15 cellular contexts compared by ENCODE assay signal in the genomic region with DNA sequence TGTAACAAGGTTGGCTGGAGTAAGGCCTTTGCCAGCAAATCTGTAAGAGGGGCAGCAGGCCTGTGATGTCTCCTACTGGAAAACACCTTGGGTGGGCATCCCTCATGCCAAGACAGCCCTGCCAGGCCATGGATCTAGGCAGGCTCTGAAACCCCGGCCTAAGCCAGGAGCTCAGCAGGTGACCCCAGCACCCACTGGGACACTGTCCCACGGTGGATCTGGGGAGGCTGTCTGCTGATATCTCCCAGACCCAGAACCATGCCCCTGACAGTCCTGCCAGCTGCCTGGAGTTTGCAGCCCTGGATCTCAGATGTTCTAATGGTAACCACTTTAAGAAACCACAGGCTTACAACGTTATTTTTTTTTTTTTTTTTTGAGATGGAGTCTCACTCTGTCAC.
DNase-seq lines count a peak whose midpoint lies in the region; ATAC-seq and TF ChIP-seq lines count a peak whose summit lies in the region.
"Had no signal": no experiment of that assay in that cellular context is flagged by ENCODE, and none has a peak within 500 bp of the region (broad histone marks: within the 10 kb centered on the region; RNA-seq: fewer than 3 reads in every experiment).

No MANE protein-coding gene starts in this region.

- no peak for ATAC-seq in stimulated activated naive CD8-positive, alpha-beta T cell treated with anti-CD3 and anti-CD28 coated beads, Interleukin-15, Interleukin-2, amounts not matched to agents 100 U/mL and 50 U/mL, for 24 hours
- no peak for ATAC-seq in naive thymus-derived CD4-positive, alpha-beta T cell
- ATAC-seq: GM23338 had no signal

- no peak for DNase-seq in stimulated activated naive CD8-positive, alpha-beta T cell treated with anti-CD3 and anti-CD28 coated beads, Interleukin-15, Interleukin-2, amounts not matched to agents 100 U/mL and 50 U/mL, for 24 hours
- no peak for DNase-seq in activated T-helper 2 cell treated with anti-CD3 and anti-CD28 coated beads, Interferon-gamma antibody, Interleukin-2, Interleukin-4, amounts not matched to agents 10 μg/mL and 5 μg/mL and 100 μg/mL, durations not matched to agents 14 hours and 24 hours and 36 hours (ENCODE audit: low spot score)
- DNase-seq in naive thymus-derived CD4-positive, alpha-beta T cell, result no peak
- DNase-seq in esophagus squamous epithelium (lab: John Stamatoyannopoulos, UW) (no peak), D341Med (ENCODE audit: low spot score) (no peak), NCI-H1694 (lab: John Stamatoyannopoulos, UW) (no peak)
- DNase-seq: AML-193, GF-D8, NCI-H1436 treated with DMSO at 0.1 percent for 48 hours, NCI-H2107, NCI-H226, PC-9 had no signal

- no peaks in the 10 kb centered on the region for H3K27me3 Mint-ChIP-seq in stimulated activated naive CD8-positive, alpha-beta T cell treated with anti-CD3 and anti-CD28 coated beads, Interleukin-15, Interleukin-2, amounts not matched to agents 100 ng/mL and 50 ng/mL, for 24 hours
- peaks cover 7% of the 10 kb centered on the region for H3K27me3 Mint-ChIP-seq in activated T-helper 2 cell treated with anti-CD3 and anti-CD28 coated beads, Interferon-gamma antibody, Interleukin-2, Interleukin-4, amounts not matched to agents 10 μg/mL and 5 μg/mL and 100 μg/mL, durations not matched to agents 14 hours and 24 hours and 36 hours (ENCODE audit: low read depth)
- peaks cover 0 to 15% (median 0%) of the 10 kb centered on the region in 5 donors for H3K27me3 Mint-ChIP-seq in naive thymus-derived CD4-positive, alpha-beta T cell
- H3K27me3 Mint-ChIP-seq: CD4-positive, CD25-positive, alpha-beta regulatory T cell had no signal

- H3K9me3 ChIP-seq in naive thymus-derived CD4-positive, alpha-beta T cell (ENCODE audit: control insufficient read depth in 2 of 3, low read length in 3 of 3), result no peaks in the 10 kb centered on the region
- no peaks in the 10 kb centered on the region for H3K9me3 ChIP-seq in esophagus squamous epithelium

- H3K9me3 Mint-ChIP-seq in stimulated activated naive CD8-positive, alpha-beta T cell treated with anti-CD3 and anti-CD28 coated beads, Interleukin-15, Interleukin-2, amounts not matched to agents 100 ng/mL and 50 ng/mL, for 24 hours, result peaks cover 7% of the 10 kb centered on the region
- peaks cover 8% of the 10 kb centered on the region for H3K9me3 Mint-ChIP-seq in activated T-helper 2 cell treated with anti-CD3 and anti-CD28 coated beads, Interferon-gamma antibody, Interleukin-2, Interleukin-4, amounts not matched to agents 10 μg/mL and 5 μg/mL and 100 μg/mL, durations not matched to agents 14 hours and 24 hours and 36 hours
- H3K9me3 Mint-ChIP-seq in naive thymus-derived CD4-positive, alpha-beta T cell, result peaks cover 0 to 7% (median 0%) of the 10 kb centered on the region in 11 donors
- H3K9me3 Mint-ChIP-seq: GM23338 had no signal

- H3K4me3 ChIP-seq in naive thymus-derived CD4-positive, alpha-beta T cell (ENCODE audit: low read length), result no peak overlapping the region
- H3K4me3 ChIP-seq in esophagus squamous epithelium, result no peak overlapping the region
- H3K4me3 ChIP-seq: GM23338, PC-9 had no signal

- CTCF ChIA-PET in naive thymus-derived CD4-positive, alpha-beta T cell (lab: Charles Lee), result interaction anchor here (1.5 kb wide), 1 partner anchor 21 kb away, joined by 5 read pairs; no protein-coding TSS in a partner anchor

- WGBS in esophagus squamous epithelium, 2 donors, result 83 to 93% methylated on average over 2 to 3 of the region's 3 CpGs

- H3K4me1 Mint-ChIP-seq in stimulated activated naive CD8-positive, alpha-beta T cell treated with anti-CD3 and anti-CD28 coated beads, Interleukin-15, Interleukin-2, amounts not matched to agents 100 ng/mL and 50 ng/mL, for 24 hours (ENCODE audit: low read depth), result peaks cover 55% of the 10 kb centered on the region
- H3K4me1 Mint-ChIP-seq in activated T-helper 2 cell treated with anti-CD3 and anti-CD28 coated beads, Interferon-gamma antibody, Interleukin-2, Interleukin-4, amounts not matched to agents 10 μg/mL and 5 μg/mL and 100 μg/mL, durations not matched to agents 14 hours and 24 hours and 36 hours (ENCODE audit: low read depth), result peaks cover 39% of the 10 kb centered on the region
- H3K4me1 Mint-ChIP-seq in naive thymus-derived CD4-positive, alpha-beta T cell, result peaks cover 42 to 60% (median 57%) of the 10 kb centered on the region in 7 donors

- POLR2A ChIA-PET in naive thymus-derived CD4-positive, alpha-beta T cell (lab: Charles Lee), result no interaction called here

- H3K4me3 Mint-ChIP-seq in stimulated activated naive CD8-positive, alpha-beta T cell treated with anti-CD3 and anti-CD28 coated beads, Interleukin-15, Interleukin-2, amounts not matched to agents 100 ng/mL and 50 ng/mL, for 24 hours, result no peak overlapping the region
- H3K4me3 Mint-ChIP-seq in activated T-helper 2 cell treated with anti-CD3 and anti-CD28 coated beads, Interferon-gamma antibody, Interleukin-2, Interleukin-4, amounts not matched to agents 10 μg/mL and 5 μg/mL and 100 μg/mL, durations not matched to agents 14 hours and 24 hours and 36 hours (ENCODE audit: low read depth), result no peak overlapping the region
- H3K4me3 Mint-ChIP-seq in naive thymus-derived CD4-positive, alpha-beta T cell, result peak overlapping the region in 3 of 10 donors; percentile 26 to 75 (median 34)
- H3K4me3 Mint-ChIP-seq: CD4-positive, CD25-positive, alpha-beta regulatory T cell; GM23338 had no signal

- peak overlapping the region; percentile 94 for H3K27ac Mint-ChIP-seq in stimulated activated naive CD8-positive, alpha-beta T cell treated with anti-CD3 and anti-CD28 coated beads, Interleukin-15, Interleukin-2, amounts not matched to agents 100 ng/mL and 50 ng/mL, for 24 hours
- peak overlapping the region; percentile 39 for H3K27ac Mint-ChIP-seq in activated T-helper 2 cell treated with anti-CD3 and anti-CD28 coated beads, Interferon-gamma antibody, Interleukin-2, Interleukin-4, amounts not matched to agents 10 μg/mL and 5 μg/mL and 100 μg/mL, durations not matched to agents 14 hours and 24 hours and 36 hours
- H3K27ac Mint-ChIP-seq in naive thymus-derived CD4-positive, alpha-beta T cell, result peak overlapping the region in 5 of 9 donors; percentile 74 to 95 (median 85)
- H3K27ac Mint-ChIP-seq: GM23338 had no signal

- intact Hi-C loops in activated T-helper 2 cell treated with anti-CD3 and anti-CD28 coated beads, Interferon-gamma antibody, Interleukin-2, Interleukin-4, amounts not matched to agents 10 μg/mL and 5 μg/mL and 100 μg/mL, durations not matched to agents 14 hours and 24 hours and 36 hours (cut with micrococcal nuclease), result loop anchor here (10.0 kb wide), 1 partner anchor 1163 kb away; a partner anchor contains a TSS
- intact Hi-C loops in naive thymus-derived CD4-positive, alpha-beta T cell (cut with micrococcal nuclease), result loop anchor here in 1 of 2 donors (10.0 kb wide), 1 partner anchor 687 kb away; no protein-coding TSS in a partner anchor
- intact Hi-C loops in esophagus squamous epithelium (cut with DNase I), result no loop called here

- H3K27ac ChIP-seq in naive thymus-derived CD4-positive, alpha-beta T cell (ENCODE audit: low read depth, low read length), result no peak overlapping the region
- H3K27ac ChIP-seq in esophagus squamous epithelium, result no peak overlapping the region
- H3K27ac ChIP-seq: PC-9 had no signal

- TF ChIP-seq CTCF in esophagus squamous epithelium (IDR thresholded peaks at IDR 0.05), result no peak

- no peaks in the 10 kb centered on the region for H3K27me3 ChIP-seq in naive thymus-derived CD4-positive, alpha-beta T cell (ENCODE audit: control insufficient read depth in 2 of 2, insufficient read depth in 2 of 2, low read length in 2 of 2)
- no peaks in the 10 kb centered on the region for H3K27me3 ChIP-seq in esophagus squamous epithelium

- peaks cover 0 to 20% (median 0%) of the 10 kb centered on the region in 3 experiments for H3K36me3 ChIP-seq in naive thymus-derived CD4-positive, alpha-beta T cell (ENCODE audit: control insufficient read depth in 2 of 3, insufficient read depth in 3 of 3, low read length in 3 of 3)
- peaks cover 9 to 44% (median 16%) of the 10 kb centered on the region in 3 donors for H3K36me3 ChIP-seq in esophagus squamous epithelium

- peaks cover 17 to 47% of the 10 kb centered on the region in 2 donors for H3K4me1 ChIP-seq in naive thymus-derived CD4-positive, alpha-beta T cell (ENCODE audit: control insufficient read depth in 2 of 2, insufficient read depth in 2 of 2, low read length in 2 of 2)
- no peaks in the 10 kb centered on the region for H3K4me1 ChIP-seq in esophagus squamous epithelium

- TF ChIP-seq POLR2A in esophagus squamous epithelium (IDR thresholded peaks at IDR 0.05), result no peak

- peaks cover 27% of the 10 kb centered on the region for H3K36me3 Mint-ChIP-seq in stimulated activated naive CD8-positive, alpha-beta T cell treated with anti-CD3 and anti-CD28 coated beads, Interleukin-15, Interleukin-2, amounts not matched to agents 100 ng/mL and 50 ng/mL, for 24 hours (ENCODE audit: low read depth)
- H3K36me3 Mint-ChIP-seq in activated T-helper 2 cell treated with anti-CD3 and anti-CD28 coated beads, Interferon-gamma antibody, Interleukin-2, Interleukin-4, amounts not matched to agents 10 μg/mL and 5 μg/mL and 100 μg/mL, durations not matched to agents 14 hours and 24 hours and 36 hours (ENCODE audit: low read depth), result peaks cover 3% of the 10 kb centered on the region
- peaks cover 0 to 22% (median 8%) of the 10 kb centered on the region in 5 donors for H3K36me3 Mint-ChIP-seq in naive thymus-derived CD4-positive, alpha-beta T cell
- H3K36me3 Mint-ChIP-seq: CD4-positive, CD25-positive, alpha-beta regulatory T cell had no signal

Comparison
In these comparisons a context has a peak if more than half of its experiments do, and no peak if none do; other contexts are left out.
1. H3K27ac Mint-ChIP-seq: peak in every context shown above with its lines; median percentile 94 in stimulated activated naive CD8-positive, alpha-beta T cell treated with anti-CD3 and anti-CD28 coated beads, Interleukin-15, Interleukin-2, amounts not matched to agents 100 ng/mL and 50 ng/mL, for 24 hours; 85 in naive thymus-derived CD4-positive, alpha-beta T cell; 39 in activated T-helper 2 cell treated with anti-CD3 and anti-CD28 coated beads, Interferon-gamma antibody, Interleukin-2, Interleukin-4, amounts not matched to agents 10 μg/mL and 5 μg/mL and 100 μg/mL, durations not matched to agents 14 hours and 24 hours and 36 hours.